ENCODE assay signal across 1 cellular context in genomic region chr16:714558-715447, GRCh38.
TF ChIP-seq lines count a peak whose summit lies in the region.

Gene METRN, plus strand, starts transcription at chr16:715118. Its CDS starts 172 bp downstream, at chr16:715290.

TF ChIP-seq in K562, 482 proteins besides CTCF, POLR2A, EP300 and RAD21 (continued from another document and continues in another):
- TF ChIP-seq ZNF318 (IDR thresholded peaks at IDR 0.05; ENCODE audit: borderline replicate concordance in 1 of 2, low read depth in 1 of 2) (no peak), CREB5 (CRISPR knock-in tag; IDR thresholded peaks at IDR 0.05) (no peak), E2F4 (CRISPR knock-in tag; IDR thresholded peaks at IDR 0.05; ENCODE audit: low read depth) (no peak), CLOCK (CRISPR knock-in tag; IDR thresholded peaks at IDR 0.05; ENCODE audit: borderline replicate concordance) (no peak), FOXK1 (CRISPR knock-in tag; IDR thresholded peaks at IDR 0.05; ENCODE audit: borderline replicate concordance) (no peak), ZFPM2 (CRISPR knock-in tag; IDR thresholded peaks at IDR 0.05) (no peak), PPARD (CRISPR knock-in tag; IDR thresholded peaks at IDR 0.05) (no peak), NR1H2 (CRISPR knock-in tag; IDR thresholded peaks at IDR 0.05) (no peak), ZNF23 (CRISPR knock-in tag; IDR thresholded peaks at IDR 0.05) (no peak), NFIC (IDR thresholded peaks at IDR 0.05) (peak; percentile 55; the same call in 1 of the 2 replicates), SIRT6 (IDR thresholded peaks at IDR 0.05; ENCODE audit: low read depth, low read length) (no peak), ZNF766 (CRISPR knock-in tag; conservative IDR thresholded peaks at IDR 0.05) (no peak), L3MBTL2 (IDR thresholded peaks at IDR 0.05) (peak; percentile 73), TRIM25 (IDR thresholded peaks at IDR 0.05; ENCODE audit: borderline replicate concordance) (no peak), TEAD2 (tag; IDR thresholded peaks at IDR 0.05) (no peak), MAFG (tag; conservative IDR thresholded peaks at IDR 0.05) (no peak), NCOA2 (IDR thresholded peaks at IDR 0.05; ENCODE audit: partially characterized antibody in 2 of 2) (no peak), ZBTB26 (CRISPR knock-in tag; IDR thresholded peaks at IDR 0.05) (no peak), ZNF197 (CRISPR knock-in tag; IDR thresholded peaks at IDR 0.05; ENCODE audit: low read depth) (no peak), HINFP (tag; conservative IDR thresholded peaks at IDR 0.05; ENCODE audit: low read depth) (no peak), SFPQ (IDR thresholded peaks at IDR 0.05; ENCODE audit: low read depth, low read length) (no peak), ZNF316 (IDR thresholded peaks at IDR 0.05) (no peak), C11orf30 (IDR thresholded peaks at IDR 0.05; ENCODE audit: low read depth) (no peak), FOXO4 (CRISPR knock-in tag; IDR thresholded peaks at IDR 0.05) (no peak), SP1 (CRISPR knock-in tag; IDR thresholded peaks at IDR 0.05) (peak; percentile 54; the same call in 1 of the 2 replicates), PATZ1 (CRISPR knock-in tag; IDR thresholded peaks at IDR 0.05; ENCODE audit: borderline replicate concordance) (no peak), ZNF277 (CRISPR knock-in tag; IDR thresholded peaks at IDR 0.05; ENCODE audit: borderline replicate concordance) (no peak)
